Comparison of ENCODE assay signal across 1 cellular context in the genomic region with DNA sequence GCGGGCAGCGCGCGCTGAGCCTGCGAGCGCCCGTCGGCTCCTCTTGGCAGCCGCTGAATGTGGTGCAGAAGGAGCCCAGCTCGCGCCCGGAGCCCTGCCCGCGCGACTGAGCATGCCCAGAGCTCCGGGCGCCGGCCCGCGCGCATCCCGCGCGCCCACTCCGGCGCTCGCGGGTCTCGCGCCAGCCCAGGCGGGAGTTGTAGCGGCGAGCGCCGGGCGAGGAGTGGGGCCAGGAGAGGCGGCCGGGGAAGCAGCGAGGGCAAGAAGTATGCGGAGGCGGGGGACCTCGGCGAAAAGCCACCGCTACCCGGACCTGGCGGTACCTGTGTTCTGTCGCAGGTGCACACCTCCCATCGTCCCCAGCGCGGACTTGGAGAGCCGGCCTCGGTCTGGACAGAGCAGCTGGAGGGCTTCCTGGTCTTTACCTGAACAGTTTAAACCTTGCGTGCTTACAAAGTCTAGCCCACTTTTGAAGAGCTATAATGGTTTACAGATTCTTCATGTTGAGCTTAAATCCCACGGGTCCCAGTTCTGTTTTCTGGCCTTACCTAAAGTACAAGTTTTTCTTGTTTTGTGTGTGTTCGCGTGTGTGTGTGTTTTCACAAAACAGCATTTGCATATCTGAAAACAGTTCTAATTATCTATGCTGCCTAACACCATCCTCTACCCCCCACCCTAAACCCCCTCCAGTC.
TF ChIP-seq lines count a peak whose summit lies in the region.

TSS of gene DDAH1 (minus strand) at position 61 of the 692 bp plus-strand sequence. CDS start 114 bp downstream, outside the sequence.

TF ChIP-seq in HEK293, 187 proteins besides CTCF, POLR2A, EP300 and RAD21 (continued from another document and continues in another):
- TF ChIP-seq ZNF37A (tag by site-specific recombination; IDR thresholded peaks at IDR 0.05) (no peak), ZNF223 (tag by site-specific recombination; IDR thresholded peaks at IDR 0.05) (no peak), ZNF571 (tag by site-specific recombination; IDR thresholded peaks at IDR 0.05) (no peak), KLF16 (tag by site-specific recombination; IDR thresholded peaks at IDR 0.05) (no peak), SALL2 (tag by site-specific recombination; IDR thresholded peaks at IDR 0.05; ENCODE audit: borderline replicate concordance) (no peak), ZNF426 (tag by site-specific recombination; IDR thresholded peaks at IDR 0.05) (no peak), ZNF785 (tag by site-specific recombination; IDR thresholded peaks at IDR 0.05) (no peak), ZNF24 (tag by site-specific recombination; IDR thresholded peaks at IDR 0.05) (0 out of 2 replicates have a peak, but pooled peaks have one; percentile 34), ZNF791 (tag by site-specific recombination; IDR thresholded peaks at IDR 0.05) (no peak), ZNF776 (tag by site-specific recombination; IDR thresholded peaks at IDR 0.05; ENCODE audit: borderline replicate concordance) (no peak), ZNF501 (tag by site-specific recombination; IDR thresholded peaks at IDR 0.05) (0 out of 2 replicates have a peak, but pooled peaks have one; percentile 46), ZNF560 (tag by site-specific recombination; IDR thresholded peaks at IDR 0.05; ENCODE audit: borderline replicate concordance) (no peak), KLF9 (tag by site-specific recombination; IDR thresholded peaks at IDR 0.05; ENCODE audit: low read depth) (no peak), ZNF596 (tag by site-specific recombination; IDR thresholded peaks at IDR 0.05) (0 out of 2 replicates have a peak, but pooled peaks have one; percentile 8), ZNF292 (tag by site-specific recombination; IDR thresholded peaks at IDR 0.05; ENCODE audit: borderline replicate concordance, low read depth) (no peak), TCF7L2 (IDR thresholded peaks at IDR 0.05; ENCODE audit: borderline replicate concordance, low read depth, low read length) (no peak), ZNF488 (tag by site-specific recombination; IDR thresholded peaks at IDR 0.05) (no peak), GLI4 (tag by site-specific recombination; IDR thresholded peaks at IDR 0.05) (no peak), ZNF341 (tag by site-specific recombination; IDR thresholded peaks at IDR 0.05; ENCODE audit: low read depth) (no peak), INSM2 (tag by site-specific recombination; IDR thresholded peaks at IDR 0.05) (peak; percentile 10; the same call in 1 of the 2 replicates), SP7 (tag by site-specific recombination; IDR thresholded peaks at IDR 0.05) (no peak), ZNF416 (tag by site-specific recombination; IDR thresholded peaks at IDR 0.05) (no peak), SETDB1 (IDR thresholded peaks at IDR 0.05; ENCODE audit: insufficient read length, low read length) (no peak), ZNF18 (tag by site-specific recombination; IDR thresholded peaks at IDR 0.05) (no peak), ZNF561 (tag by site-specific recombination; IDR thresholded peaks at IDR 0.05; ENCODE audit: borderline replicate concordance) (no peak), GLIS1 (tag by site-specific recombination; IDR thresholded peaks at IDR 0.05) (peak; percentile 15; the same call in 1 of the 2 replicates), ZNF792 (tag by site-specific recombination; IDR thresholded peaks at IDR 0.05) (no peak), WT1 (tag by site-specific recombination; IDR thresholded peaks at IDR 0.05) (no peak), ZFP37 (tag by site-specific recombination; IDR thresholded peaks at IDR 0.05) (0 out of 2 replicates have a peak, but pooled peaks have one; percentile 21), ZNF174 (tag by site-specific recombination; IDR thresholded peaks at IDR 0.05) (no peak), ZNF704 (tag by site-specific recombination; IDR thresholded peaks at IDR 0.05) (no peak), YY2 (tag by site-specific recombination; IDR thresholded peaks at IDR 0.05) (no peak), ZBTB20 (tag by site-specific recombination; IDR thresholded peaks at IDR 0.05) (no peak), ZNF394 (tag by site-specific recombination; IDR thresholded peaks at IDR 0.05; ENCODE audit: borderline replicate concordance) (0 out of 2 replicates have a peak, but pooled peaks have one; percentile 20), HIC1 (tag by site-specific recombination; IDR thresholded peaks at IDR 0.05) (no peak), ZNF138 (tag by site-specific recombination; IDR thresholded peaks at IDR 0.05; ENCODE audit: borderline replicate concordance) (no peak), ZNF76 (tag by site-specific recombination; IDR thresholded peaks at IDR 0.05; ENCODE audit: borderline replicate concordance, low read depth) (peak; percentile 70), ZNF302 (tag by site-specific recombination; IDR thresholded peaks at IDR 0.05; ENCODE audit: low read depth) (no peak), ZSCAN30 (tag by site-specific recombination; IDR thresholded peaks at IDR 0.05) (peak; percentile 50; the same call in 1 of the 2 replicates), SP3 (tag by site-specific recombination; IDR thresholded peaks at IDR 0.05) (no peak), GLIS2 (tag by site-specific recombination; IDR thresholded peaks at IDR 0.05) (peak; percentile 20), ZNF600 (tag by site-specific recombination; IDR thresholded peaks at IDR 0.05) (0 out of 2 replicates have a peak, but pooled peaks have one; percentile 29), ZNF670 (tag by site-specific recombination; IDR thresholded peaks at IDR 0.05; ENCODE audit: low read depth) (no peak), ZNF350 (tag by site-specific recombination; IDR thresholded peaks at IDR 0.05) (no peak), ZNF433 (tag by site-specific recombination; IDR thresholded peaks at IDR 0.05; ENCODE audit: low read depth) (no peak), ZNF830 (tag by site-specific recombination; IDR thresholded peaks at IDR 0.05; ENCODE audit: low read depth) (no peak), KLF8 (tag by site-specific recombination; IDR thresholded peaks at IDR 0.05) (0 out of 2 replicates have a peak, but pooled peaks have one; percentile 44)
- TF ChIP-seq, protein P1, sequence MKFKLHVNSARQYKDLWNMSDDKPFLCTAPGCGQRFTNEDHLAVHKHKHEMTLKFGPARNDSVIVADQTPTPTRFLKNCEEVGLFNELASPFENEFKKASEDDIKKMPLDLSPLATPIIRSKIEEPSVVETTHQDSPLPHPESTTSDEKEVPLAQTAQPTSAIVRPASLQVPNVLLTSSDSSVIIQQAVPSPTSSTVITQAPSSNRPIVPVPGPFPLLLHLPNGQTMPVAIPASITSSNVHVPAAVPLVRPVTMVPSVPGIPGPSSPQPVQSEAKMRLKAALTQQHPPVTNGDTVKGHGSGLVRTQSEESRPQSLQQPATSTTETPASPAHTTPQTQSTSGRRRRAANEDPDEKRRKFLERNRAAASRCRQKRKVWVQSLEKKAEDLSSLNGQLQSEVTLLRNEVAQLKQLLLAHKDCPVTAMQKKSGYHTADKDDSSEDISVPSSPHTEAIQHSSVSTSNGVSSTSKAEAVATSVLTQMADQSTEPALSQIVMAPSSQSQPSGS (tag by site-specific recombination; IDR thresholded peaks at IDR 0.05; ENCODE audit: low read depth), result no peak
- TF ChIP-seq, protein P2, sequence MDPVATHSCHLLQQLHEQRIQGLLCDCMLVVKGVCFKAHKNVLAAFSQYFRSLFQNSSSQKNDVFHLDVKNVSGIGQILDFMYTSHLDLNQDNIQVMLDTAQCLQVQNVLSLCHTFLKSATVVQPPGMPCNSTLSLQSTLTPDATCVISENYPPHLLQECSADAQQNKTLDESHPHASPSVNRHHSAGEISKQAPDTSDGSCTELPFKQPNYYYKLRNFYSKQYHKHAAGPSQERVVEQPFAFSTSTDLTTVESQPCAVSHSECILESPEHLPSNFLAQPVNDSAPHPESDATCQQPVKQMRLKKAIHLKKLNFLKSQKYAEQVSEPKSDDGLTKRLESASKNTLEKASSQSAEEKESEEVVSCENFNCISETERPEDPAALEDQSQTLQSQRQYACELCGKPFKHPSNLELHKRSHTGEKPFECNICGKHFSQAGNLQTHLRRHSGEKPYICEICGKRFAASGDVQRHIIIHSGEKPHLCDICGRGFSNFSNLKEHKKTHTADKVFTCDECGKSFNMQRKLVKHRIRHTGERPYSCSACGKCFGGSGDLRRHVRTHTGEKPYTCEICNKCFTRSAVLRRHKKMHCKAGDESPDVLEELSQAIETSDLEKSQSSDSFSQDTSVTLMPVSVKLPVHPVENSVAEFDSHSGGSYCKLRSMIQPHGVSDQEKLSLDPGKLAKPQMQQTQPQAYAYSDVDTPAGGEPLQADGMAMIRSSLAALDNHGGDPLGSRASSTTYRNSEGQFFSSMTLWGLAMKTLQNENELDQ (tag by site-specific recombination; IDR thresholded peaks at IDR 0.05; ENCODE audit: low read depth), result no peak
- TF ChIP-seq, protein P3, sequence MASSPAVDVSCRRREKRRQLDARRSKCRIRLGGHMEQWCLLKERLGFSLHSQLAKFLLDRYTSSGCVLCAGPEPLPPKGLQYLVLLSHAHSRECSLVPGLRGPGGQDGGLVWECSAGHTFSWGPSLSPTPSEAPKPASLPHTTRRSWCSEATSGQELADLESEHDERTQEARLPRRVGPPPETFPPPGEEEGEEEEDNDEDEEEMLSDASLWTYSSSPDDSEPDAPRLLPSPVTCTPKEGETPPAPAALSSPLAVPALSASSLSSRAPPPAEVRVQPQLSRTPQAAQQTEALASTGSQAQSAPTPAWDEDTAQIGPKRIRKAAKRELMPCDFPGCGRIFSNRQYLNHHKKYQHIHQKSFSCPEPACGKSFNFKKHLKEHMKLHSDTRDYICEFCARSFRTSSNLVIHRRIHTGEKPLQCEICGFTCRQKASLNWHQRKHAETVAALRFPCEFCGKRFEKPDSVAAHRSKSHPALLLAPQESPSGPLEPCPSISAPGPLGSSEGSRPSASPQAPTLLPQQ (tag by site-specific recombination; IDR thresholded peaks at IDR 0.05), result peak; percentile 54
- TF ChIP-seq, protein P4, sequence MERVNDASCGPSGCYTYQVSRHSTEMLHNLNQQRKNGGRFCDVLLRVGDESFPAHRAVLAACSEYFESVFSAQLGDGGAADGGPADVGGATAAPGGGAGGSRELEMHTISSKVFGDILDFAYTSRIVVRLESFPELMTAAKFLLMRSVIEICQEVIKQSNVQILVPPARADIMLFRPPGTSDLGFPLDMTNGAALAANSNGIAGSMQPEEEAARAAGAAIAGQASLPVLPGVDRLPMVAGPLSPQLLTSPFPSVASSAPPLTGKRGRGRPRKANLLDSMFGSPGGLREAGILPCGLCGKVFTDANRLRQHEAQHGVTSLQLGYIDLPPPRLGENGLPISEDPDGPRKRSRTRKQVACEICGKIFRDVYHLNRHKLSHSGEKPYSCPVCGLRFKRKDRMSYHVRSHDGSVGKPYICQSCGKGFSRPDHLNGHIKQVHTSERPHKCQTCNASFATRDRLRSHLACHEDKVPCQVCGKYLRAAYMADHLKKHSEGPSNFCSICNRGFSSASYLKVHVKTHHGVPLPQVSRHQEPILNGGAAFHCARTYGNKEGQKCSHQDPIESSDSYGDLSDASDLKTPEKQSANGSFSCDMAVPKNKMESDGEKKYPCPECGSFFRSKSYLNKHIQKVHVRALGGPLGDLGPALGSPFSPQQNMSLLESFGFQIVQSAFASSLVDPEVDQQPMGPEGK (tag by site-specific recombination; IDR thresholded peaks at IDR 0.05), result no peak
